Comparison of ENCODE assay signal across 8 cellular contexts in genomic region chr6:127514396-127515227, GRCh38. TPM values are rescaled to one million over a fixed set of nuclear protein-coding genes. Genes with fewer than 3 reads are reported as not detected.
DNase-seq lines count a peak whose midpoint lies in the region; ATAC-seq lines count a peak whose summit lies in the region.

No MANE protein-coding gene starts in this region.

- H4K8ac ChIP-seq in mesenchymal stem cell (ENCODE audit: low read length), result no peak overlapping the region

- no peak overlapping the region for H3K27ac Mint-ChIP-seq in stimulated activated memory B cell treated with anti-CD40 and anti-IgM and Interleukin-4, amounts not matched to agents 10 μg/mL and 1 μg/mL and 100 μg/mL, for 72 hours

- no peak overlapping the region for H2BK12ac ChIP-seq in mesenchymal stem cell (ENCODE audit: low read length in 2 of 2)

- peaks cover 6% of the 10 kb centered on the region for H3K36me3 Mint-ChIP-seq in stimulated activated memory B cell treated with anti-CD40 and anti-IgM and Interleukin-4, amounts not matched to agents 10 μg/mL and 1 μg/mL and 100 μg/mL, for 72 hours

- peak overlapping the region in 1 of 2 experiments; percentile 28 for H3K14ac ChIP-seq in mesenchymal stem cell (ENCODE audit: low read length in 2 of 2)

- peaks cover 17% of the 10 kb centered on the region for H3K27me3 ChIP-seq in H7 (ENCODE audit: control insufficient read depth, insufficient read depth, low read length)
- H3K27me3 ChIP-seq in duodenal mucosa (ENCODE audit: control insufficient read depth in 1 of 2, insufficient read depth in 2 of 2, low read length in 2 of 2), result peaks cover 33 to 53% of the 10 kb centered on the region in 2 donors
- H3K27me3 ChIP-seq in mesenchymal stem cell (ENCODE audit: control insufficient read depth in 1 of 2, insufficient read depth in 1 of 2, low read length in 2 of 2), result no peaks in the 10 kb centered on the region

- peaks cover 3% of the 10 kb centered on the region for H3K9me3 Mint-ChIP-seq in stimulated activated memory B cell treated with anti-CD40 and anti-IgM and Interleukin-4, amounts not matched to agents 10 μg/mL and 1 μg/mL and 100 μg/mL, for 72 hours

- H3K4me2 ChIP-seq in mesenchymal stem cell (ENCODE audit: low read length, poor library complexity, severe bottlenecking), result peak overlapping the region; percentile 81

- H3K4me3 ChIP-seq in H7 (ENCODE audit: insufficient read depth, low read depth, low read length), result peak overlapping the region; percentile 78
- H3K4me3 ChIP-seq in duodenal mucosa (ENCODE audit: low read depth in 1 of 2, low read length in 2 of 2), result peak overlapping the region; percentile 65 to 70
- H3K4me3 ChIP-seq in mesenchymal stem cell (ENCODE audit: insufficient read depth in 1 of 2, low read depth in 1 of 2, low read length in 2 of 2), result peak overlapping the region; percentile 53 to 90

- peak overlapping the region; percentile 29 for H2AFZ ChIP-seq in mesenchymal stem cell (ENCODE audit: low read depth, low read length)

- H2BK120ac ChIP-seq in mesenchymal stem cell (ENCODE audit: low read depth, low read length), result no peak overlapping the region

- H3K4me1 ChIP-seq in duodenal mucosa (ENCODE audit: control insufficient read depth in 1 of 2, insufficient read depth in 2 of 2, low read length in 2 of 2), result peaks cover 8 to 17% of the 10 kb centered on the region in 2 donors
- H3K4me1 ChIP-seq in mesenchymal stem cell (ENCODE audit: control insufficient read depth, insufficient read depth, low read depth, low read length), result peaks cover 13% of the 10 kb centered on the region

- H2BK5ac ChIP-seq in mesenchymal stem cell (ENCODE audit: low read depth, low read length, poor library complexity, severe bottlenecking), result no peak overlapping the region

- WGBS in mesenchymal stem cell, result 4% methylated on average over 40 of the region's 40 CpGs

- H3K36me3 ChIP-seq in H7 (replicated peaks; ENCODE audit: control insufficient read depth, insufficient read depth, low read length), result peaks cover 2% of the 10 kb centered on the region; the same call in 1 of the 2 replicates
- H3K36me3 ChIP-seq in duodenal mucosa (ENCODE audit: control insufficient read depth in 1 of 2, insufficient read depth in 2 of 2, low read length in 2 of 2), result no peaks in the 10 kb centered on the region
- H3K36me3 ChIP-seq in mesenchymal stem cell (ENCODE audit: control insufficient read depth in 1 of 2, insufficient read depth in 2 of 2, low read depth in 1 of 2, low read length in 2 of 2), result peaks cover 12 to 25% of the 10 kb centered on the region in 2 experiments

- peak overlapping the region in 1 of 2 experiments; percentile 34 for H3K18ac ChIP-seq in mesenchymal stem cell (ENCODE audit: low read depth in 1 of 2, low read length in 2 of 2)

- H3K4ac ChIP-seq in mesenchymal stem cell (ENCODE audit: low read depth in 1 of 2, low read length in 2 of 2), result no peak overlapping the region

- peaks cover 27% of the 10 kb centered on the region for H3K4me1 Mint-ChIP-seq in stimulated activated memory B cell treated with anti-CD40 and anti-IgM and Interleukin-4, amounts not matched to agents 10 μg/mL and 1 μg/mL and 100 μg/mL, for 72 hours

- no peaks in the 10 kb centered on the region for H3K9me3 ChIP-seq in duodenal mucosa (ENCODE audit: control insufficient read depth in 1 of 2, low read length in 2 of 2)
- peaks cover 8% of the 10 kb centered on the region for H3K9me3 ChIP-seq in mesenchymal stem cell (ENCODE audit: control insufficient read depth, low read length)

- H2BK15ac ChIP-seq in mesenchymal stem cell (ENCODE audit: low read depth, poor library complexity, severe bottlenecking), result no peak overlapping the region

- H3K4me3 Mint-ChIP-seq in stimulated activated memory B cell treated with anti-CD40 and anti-IgM and Interleukin-4, amounts not matched to agents 10 μg/mL and 1 μg/mL and 100 μg/mL, for 72 hours, result peak overlapping the region; percentile 90

- no peak overlapping the region for H2AK5ac ChIP-seq in mesenchymal stem cell (ENCODE audit: low read length, severe bottlenecking)

- H3K9ac ChIP-seq in duodenal mucosa (ENCODE audit: low read depth in 1 of 2, low read length in 2 of 2) (peak overlapping the region in 1 of 2 donors; percentile 24), mesenchymal stem cell (ENCODE audit: low read length) (peak overlapping the region; percentile 83)

- peaks cover 13% of the 10 kb centered on the region for H3K27me3 Mint-ChIP-seq in stimulated activated memory B cell treated with anti-CD40 and anti-IgM and Interleukin-4, amounts not matched to agents 10 μg/mL and 1 μg/mL and 100 μg/mL, for 72 hours

- ATAC-seq in stimulated activated memory B cell treated with anti-CD40 and anti-IgM and Interleukin-4, amounts not matched to agents 10 μg/mL and 1 μg/mL and 100 μg/mL, for 72 hours, result no peak
- ATAC-seq in GM21423 (IDR thresholded peaks at IDR 0.05; ENCODE audit: unreplicated experiment), result no peak

- H3K79me1 ChIP-seq in mesenchymal stem cell (replicated peaks; ENCODE audit: low read length, poor library complexity, severe bottlenecking), result peaks cover 11% of the 10 kb centered on the region

- no peak overlapping the region for H3K23ac ChIP-seq in mesenchymal stem cell (ENCODE audit: low read length in 2 of 2)

- DNase-seq in H7, result peak; percentile 66
- DNase-seq in activated CD4-positive, CD25-positive, alpha-beta regulatory T cell treated with anti-CD3 and anti-CD28 coated beads, Interleukin-2, amount 50 U/mL, for 72 hours, result peak; percentile 40
- peak; percentile 42 for DNase-seq in mesenchymal stem cell
- no peak for DNase-seq in NK-92 (lab: John Stamatoyannopoulos, UW; ENCODE audit: unreplicated experiment)
- DNase-seq in NCI-H526 treated with DMSO at 0.1 percent for 48 hours (lab: John Stamatoyannopoulos, UW), result no peak

- H4K91ac ChIP-seq in mesenchymal stem cell (ENCODE audit: low read length), result no peak overlapping the region

- H3K27ac ChIP-seq in duodenal mucosa (ENCODE audit: low read depth, low read length), result no peak overlapping the region
- H3K27ac ChIP-seq in mesenchymal stem cell (ENCODE audit: low read length, poor library complexity, severe bottlenecking), result peak overlapping the region; percentile 62

RNA-seq across cellular contexts. Expression of gene KIAA0408, which starts 55.4 kb away (rescaled TPM):
- 0.55 and 2.3 TPM in 2 replicates for total RNA-seq in H7 (2014; rRNA removed; shearing (Covaris generic))
- 1.9 TPM for polyA plus RNA-seq in mesenchymal stem cell (2013, experiment 1 of 2)
- 1.9 TPM for polyA plus RNA-seq in mesenchymal stem cell (2013, experiment 2 of 2)

Comparison
In these comparisons a context has a peak if more than half of its experiments do, and no peak if none do; other contexts are left out.
1. DNase-seq: peak in H7 (single experiment), activated CD4-positive, CD25-positive, alpha-beta regulatory T cell treated with anti-CD3 and anti-CD28 coated beads, Interleukin-2, amount 50 U/mL, for 72 hours (single experiment) and mesenchymal stem cell (single experiment); none in NK-92 (single experiment) and NCI-H526 treated with DMSO at 0.1 percent for 48 hours (single experiment).
2. Peak in every context shown above with its lines, with median percentiles within 50 percentile points of each other: H3K4me3 ChIP-seq.